In genomic region chr4:7463584-7464258, GRCh38 we compare ENCODE assay signal across 15 cellular contexts. TPM values are rescaled to one million over a fixed set of nuclear protein-coding genes. Genes with fewer than 3 reads are reported as not detected.
DNase-seq lines count a peak whose midpoint lies in the region; ATAC-seq and TF ChIP-seq lines count a peak whose summit lies in the region.
"Had no signal": no experiment of that assay in that cellular context is flagged by ENCODE, and none has a peak within 500 bp of the region (broad histone marks: within the 10 kb centered on the region; RNA-seq: fewer than 3 reads in every experiment).

No MANE protein-coding gene starts in this region.

- TF ChIP-seq EP300 in gastroesophageal sphincter (IDR thresholded peaks at IDR 0.05): no peak

- H3K4me1 ChIP-seq in gastroesophageal sphincter (peaks cover 0 to 38% (median 0%) of the 10 kb centered on the region in 3 donors), neural progenitor cell (peaks cover 17% of the 10 kb centered on the region), Peyer's patch (no peaks in the 10 kb centered on the region)
- H3K4me1 ChIP-seq: Caco-2 had no signal

- no peaks in the 10 kb centered on the region for H3K79me2 ChIP-seq in neural progenitor cell (ENCODE audit: low read depth)

- H3K9me3 ChIP-seq in gastroesophageal sphincter: peaks cover 0 to 19% (median 0%) of the 10 kb centered on the region in 3 donors
- no peaks in the 10 kb centered on the region for H3K9me3 ChIP-seq in neural progenitor cell (ENCODE audit: low read depth)
- no peaks in the 10 kb centered on the region for H3K9me3 ChIP-seq in Peyer's patch
- H3K9me3 ChIP-seq: A549 had no signal

- H4K20me1 ChIP-seq in neural progenitor cell (ENCODE audit: low read depth): peaks cover 10% of the 10 kb centered on the region

- H3K27me3 ChIP-seq in gastroesophageal sphincter (no peaks in the 10 kb centered on the region), neural progenitor cell (no peaks in the 10 kb centered on the region), Peyer's patch (no peaks in the 10 kb centered on the region)

- whole genome bisulfite sequencing in gastroesophageal sphincter (ENCODE audit: low coverage in 1 of 2), 2 donors: 40 to 54% methylated on average over 6 to 11 of the region's 19 CpGs

- ATAC-seq in Right ventricle myocardium inferior (no peak), left ventricle myocardium superior (no peak), gastroesophageal sphincter (peak; percentile 37), GM18867 (IDR thresholded peaks at IDR 0.05; ENCODE audit: unreplicated experiment) (no peak)
- ATAC-seq: A549 had no signal

- H3F3A ChIP-seq in neural progenitor cell (ENCODE audit: low read depth): no peaks in the 10 kb centered on the region

- no peak overlapping the region for H2AFZ ChIP-seq in neural progenitor cell (replicated peaks)

- no peak overlapping the region for H3K4me2 ChIP-seq in neural progenitor cell
- H3K4me2 ChIP-seq: A549 had no signal

- H3K4me3 ChIP-seq in gastroesophageal sphincter (no peak overlapping the region), neural progenitor cell (no peak overlapping the region), Peyer's patch (no peak overlapping the region)
- H3K4me3 ChIP-seq: A549 had no signal

- no peaks in the 10 kb centered on the region for H3K36me3 ChIP-seq in gastroesophageal sphincter
- H3K36me3 ChIP-seq in neural progenitor cell: no peaks in the 10 kb centered on the region
- no peaks in the 10 kb centered on the region for H3K36me3 ChIP-seq in Peyer's patch

- TF ChIP-seq CTCF in gastroesophageal sphincter (IDR thresholded peaks at IDR 0.05) (peak in 2 of 4 experiments; percentile 12 to 20), neural progenitor cell (IDR thresholded peaks at IDR 0.05) (no peak), Peyer's patch (IDR thresholded peaks at IDR 0.05) (no peak)

- H3K9ac ChIP-seq in neural progenitor cell: no peak overlapping the region

- H3K27ac Mint-ChIP-seq in neural progenitor cell: peak overlapping the region; percentile 37
- H3K27ac Mint-ChIP-seq: CD4-positive, alpha-beta T cell had no signal

- TF ChIP-seq POLR2A in gastroesophageal sphincter (IDR thresholded peaks at IDR 0.05) (no peak), Peyer's patch (IDR thresholded peaks at IDR 0.05) (no peak)

- H3K9me3 Mint-ChIP-seq in neural progenitor cell: peaks cover 7% of the 10 kb centered on the region
- H3K9me3 Mint-ChIP-seq: CD4-positive, alpha-beta T cell had no signal

- H3K4me1 Mint-ChIP-seq in neural progenitor cell: peaks cover 43% of the 10 kb centered on the region

- peak; percentile 22 for DNase-seq in Right ventricle myocardium inferior (ENCODE audit: missing footprints)
- no peak for DNase-seq in left ventricle myocardium superior
- no peak for DNase-seq in neural progenitor cell (ENCODE audit: low spot score)
- DNase-seq in Peyer's patch: no peak
- no peak for DNase-seq in NCI-H187 (lab: John Stamatoyannopoulos, UW)
- DNase-seq: AML-193; Caco-2; CD4-positive, alpha-beta T cell; GOT3 had no signal

- H3K27ac ChIP-seq in gastroesophageal sphincter (peak overlapping the region in 3 of 4 donors; percentile 12 to 27 (median 17)), neural progenitor cell (no peak overlapping the region), Peyer's patch (no peak overlapping the region)
- H3K27ac ChIP-seq: 22Rv1, A549, C4-2B had no signal

- no peak overlapping the region for H3K4me3 Mint-ChIP-seq in neural progenitor cell
- H3K4me3 Mint-ChIP-seq: CD4-positive, alpha-beta T cell had no signal

- H3K36me3 Mint-ChIP-seq in neural progenitor cell: peaks cover 2% of the 10 kb centered on the region

- peaks cover 16% of the 10 kb centered on the region for H3K27me3 Mint-ChIP-seq in neural progenitor cell (ENCODE audit: insufficient read depth, low read depth)

- intact Hi-C loops in Right ventricle myocardium inferior (cut with DNase I) (loop anchor here (2.0 kb wide), 2 partner anchors 255 to 271 kb away; partner anchors contain the start of gene SORCS2), left ventricle myocardium superior (cut with micrococcal nuclease) (no loop called here)

RNA-seq across cellular contexts. Expression of gene PSAPL1, which starts 29.0 kb away (rescaled TPM):
- total RNA-seq in Right ventricle myocardium inferior (not detected), left ventricle myocardium superior (not detected), gastroesophageal sphincter (under 1 TPM in 1 of 4 donors, not detected in 3; 0.15 TPM), neural progenitor cell (ENCODE audit: low replicate concordance) (0.06 TPM in 1 of 2 replicates, not detected in the other), Peyer's patch (not detected)
- total RNA-seq: CD4-positive, alpha-beta T cell; HT-29 had no signal

Comparison
In these comparisons a context has a peak if more than half of its experiments do, and no peak if none do; other contexts are left out.
1. H3K27ac ChIP-seq: peak in gastroesophageal sphincter (3 of 4); none in neural progenitor cell (single experiment) and Peyer's patch (0 of 4).